23 cellular contexts compared by ENCODE assay signal in genomic region chr5:141495456-141495811, GRCh38. TPM values are rescaled to one million over a fixed set of nuclear protein-coding genes. Genes with fewer than 3 reads are reported as not detected.
DNase-seq lines count a peak whose midpoint lies in the region; ATAC-seq and TF ChIP-seq lines count a peak whose summit lies in the region.
"Had no signal": no experiment of that assay in that cellular context is flagged by ENCODE, and none has a peak within 500 bp of the region (broad histone marks: within the 10 kb centered on the region; RNA-seq: fewer than 3 reads in every experiment).

No MANE protein-coding gene starts in this region.

- H3K9me3 Mint-ChIP-seq in activated naive CD4-positive, alpha-beta T cell treated with anti-CD3 and anti-CD28 coated beads, Interleukin-2, amount 50 U/mL, for 24 hours = no peaks in the 10 kb centered on the region
- no peaks in the 10 kb centered on the region for H3K9me3 Mint-ChIP-seq in type B pancreatic cell
- H3K9me3 Mint-ChIP-seq: activated B cell treated with CpG ODN at 0.5 μM for 24 hours had no signal

- H3K9me3 ChIP-seq in mesodermal cell (ENCODE audit: control insufficient read depth, low read length) = no peaks in the 10 kb centered on the region
- H3K9me3 ChIP-seq: prostate gland had no signal

- H3K27me3 Mint-ChIP-seq in activated naive CD4-positive, alpha-beta T cell treated with anti-CD3 and anti-CD28 coated beads, Interleukin-2, amount 50 U/mL, for 24 hours = peaks cover 39% of the 10 kb centered on the region
- H3K27me3 Mint-ChIP-seq in type B pancreatic cell = peaks cover 20% of the 10 kb centered on the region

- H3K4me1 Mint-ChIP-seq in activated naive CD4-positive, alpha-beta T cell treated with anti-CD3 and anti-CD28 coated beads, Interleukin-2, amount 50 U/mL, for 24 hours = peaks cover 7% of the 10 kb centered on the region
- H3K4me1 Mint-ChIP-seq in type B pancreatic cell (ENCODE audit: unreplicated experiment) = peaks cover 21% of the 10 kb centered on the region

- ATAC-seq in esophagus mucosa = no peak

- no peak overlapping the region for H3K27ac Mint-ChIP-seq in activated naive CD4-positive, alpha-beta T cell treated with anti-CD3 and anti-CD28 coated beads, Interleukin-2, amount 50 U/mL, for 24 hours
- peak overlapping the region; percentile 58 for H3K27ac Mint-ChIP-seq in type B pancreatic cell
- H3K27ac Mint-ChIP-seq: activated B cell treated with CpG ODN at 0.5 μM for 24 hours had no signal

- TF ChIP-seq CTCF in type B pancreatic cell (conservative IDR thresholded peaks at IDR 0.05) = no peak

- no peaks in the 10 kb centered on the region for H3K36me3 Mint-ChIP-seq in activated naive CD4-positive, alpha-beta T cell treated with anti-CD3 and anti-CD28 coated beads, Interleukin-2, amount 50 U/mL, for 24 hours
- H3K36me3 Mint-ChIP-seq in type B pancreatic cell = peaks cover 21% of the 10 kb centered on the region

- no peak for DNase-seq in activated naive CD4-positive, alpha-beta T cell treated with Interleukin-2 at 50 U/mL for 16 hours
- DNase-seq in type B pancreatic cell (ENCODE audit: extremely low spot score, unreplicated experiment) (no peak), Ammon's horn (ENCODE audit: low spot score) (no peak), NCI-H2196 treated with DMSO at 0.1 percent for 48 hours (lab: John Stamatoyannopoulos, UW; ENCODE audit: unreplicated experiment) (no peak)
- DNase-seq: activated B cell treated with CpG ODN at 0.5 μM for 24 hours; cortex of kidney; DMS79; Karpas-422; kidney glomerular epithelial cell; NCI-H1105; NCI-H2171; stimulated activated CD4-positive, alpha-beta T cell treated with anti-CD3 and anti-CD28 coated beads, Interleukin-12 subunit alpha, Interleukin-12 subunit beta, amount 100 ng/mL, for 4 hours; stimulated activated naive CD4-positive, alpha-beta T cell; T-helper 1 cell had no signal

- H3K4me1 ChIP-seq in mesodermal cell (ENCODE audit: control insufficient read depth, insufficient read depth, low read length, poor library complexity, severe bottlenecking) = peaks cover 31% of the 10 kb centered on the region
- H3K4me1 ChIP-seq: prostate gland had no signal

- peak overlapping the region; percentile 35 for H3K4me3 Mint-ChIP-seq in activated naive CD4-positive, alpha-beta T cell treated with anti-CD3 and anti-CD28 coated beads, Interleukin-2, amount 50 U/mL, for 24 hours
- peak overlapping the region; percentile 59 for H3K4me3 Mint-ChIP-seq in type B pancreatic cell
- H3K4me3 Mint-ChIP-seq: activated B cell treated with CpG ODN at 0.5 μM for 24 hours had no signal

- H3K36me3 ChIP-seq in mesodermal cell (ENCODE audit: control insufficient read depth, insufficient read depth, low read length) = peaks cover 60% of the 10 kb centered on the region
- H3K36me3 ChIP-seq: prostate gland had no signal

- H3K27ac ChIP-seq in cingulate gyrus (ENCODE audit: low read depth, low read length) = peak overlapping the region; percentile 88
- H3K27ac ChIP-seq in mesodermal cell (ENCODE audit: low read depth, low read length, severe bottlenecking) = peak overlapping the region; percentile 96
- H3K27ac ChIP-seq: 22Rv1, C4-2B, HL-60, prostate gland had no signal

- H3K4me3 ChIP-seq in mesodermal cell (ENCODE audit: extremely low read depth, insufficient read depth, low read length, poor library complexity, severe bottlenecking) = peak overlapping the region; percentile 24
- H3K4me3 ChIP-seq: prostate gland had no signal

- WGBS in mesodermal cell (ENCODE audit: insufficient coverage in 2 of 2), 2 experiments = 12 to 21% methylated on average over 7 to 8 of the region's 8 CpGs

RNA-seq across cellular contexts. Expression of gene PCDHGC5, which starts 6.6 kb away (rescaled TPM):
- polyA plus RNA-seq in mesodermal cell (2013, experiment 1 of 2) = 5.4 TPM
- 5.2 TPM for polyA plus RNA-seq in mesodermal cell (2013, experiment 2 of 2)
- total RNA-seq in type B pancreatic cell (ENCODE audit: low replicate concordance) = 0.45 and 1.9 TPM in 2 replicates
- total RNA-seq in esophagus mucosa = 1.0 TPM
- total RNA-seq: activated CD8-positive, alpha-beta memory T cell treated with anti-CD3 and anti-CD28 coated beads for 36 hours had no signal

RNA-seq across cellular contexts. Expression of gene PCDHGC4, which starts 10.6 kb away (rescaled TPM):
- polyA plus RNA-seq in mesodermal cell (2013, experiment 1 of 2) = 23.1 TPM
- 20.8 TPM for polyA plus RNA-seq in mesodermal cell (2013, experiment 2 of 2)
- total RNA-seq in type B pancreatic cell (ENCODE audit: low replicate concordance) = 0.38 and 4.0 TPM in 2 replicates
- 1.1 TPM for total RNA-seq in esophagus mucosa
- total RNA-seq: activated CD8-positive, alpha-beta memory T cell treated with anti-CD3 and anti-CD28 coated beads for 36 hours had no signal

RNA-seq across cellular contexts. Expression of gene PCDHGC3, which starts 19.7 kb away (rescaled TPM):
- 115 TPM for polyA plus RNA-seq in mesodermal cell (2013, experiment 1 of 2)
- 92.6 TPM for polyA plus RNA-seq in mesodermal cell (2013, experiment 2 of 2)
- total RNA-seq in type B pancreatic cell (ENCODE audit: low replicate concordance) (11.0 and 60.3 TPM in 2 replicates), esophagus mucosa (38.8 TPM)
